Comparison of ENCODE assay signal across 1 cellular context in the genomic region with DNA sequence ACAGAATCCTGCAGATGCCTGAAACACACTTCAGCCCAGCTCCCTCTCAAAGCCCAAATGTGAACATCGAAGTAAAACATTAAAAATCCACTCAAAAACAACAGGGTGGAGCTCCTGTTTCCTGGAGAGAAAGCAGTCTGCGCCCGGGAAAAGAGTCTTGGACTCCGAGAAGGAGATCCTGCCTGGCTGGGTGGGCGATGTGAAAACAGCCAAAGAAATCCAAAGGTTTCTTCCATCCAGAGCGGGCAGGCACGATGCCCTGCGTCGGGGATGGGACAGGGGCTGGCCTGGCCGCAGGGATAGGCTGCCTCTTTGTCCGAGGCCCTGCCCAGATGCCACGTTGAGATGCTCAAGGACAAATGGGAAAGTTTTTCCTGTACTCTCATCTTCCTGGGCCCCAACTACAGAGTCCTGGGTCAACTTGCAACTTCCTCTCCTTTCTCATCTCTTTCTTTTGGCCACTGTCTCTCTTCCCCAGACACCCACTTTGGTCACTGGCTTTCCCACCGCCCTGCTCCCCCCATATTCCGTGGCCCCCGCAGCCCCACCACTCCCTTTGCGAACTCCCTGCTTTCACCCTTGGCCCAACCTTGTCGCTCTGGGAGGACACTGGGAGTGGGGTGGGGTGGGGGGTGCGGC.
A peak's percentile ranks its signal among the peaks of the same experiment; 100 is the strongest.
TF ChIP-seq lines count a peak whose summit lies in the region.

No MANE protein-coding gene starts in this region.

TF ChIP-seq in HepG2, 621 proteins besides CTCF, POLR2A, EP300 and RAD21 (continued from another document and continues in another):
- no peak for TF ChIP-seq KAT8 (CRISPR knock-in tag; IDR thresholded peaks at IDR 0.05)
- TF ChIP-seq PCBP1 (IDR thresholded peaks at IDR 0.05; ENCODE audit: borderline replicate concordance, low read depth, low read length): 0 out of 2 replicates have a peak, but pooled peaks have one; percentile 57
- TF ChIP-seq HDAC6 (IDR thresholded peaks at IDR 0.05; ENCODE audit: low read depth, low read length): no peak
- TF ChIP-seq, protein P1, sequence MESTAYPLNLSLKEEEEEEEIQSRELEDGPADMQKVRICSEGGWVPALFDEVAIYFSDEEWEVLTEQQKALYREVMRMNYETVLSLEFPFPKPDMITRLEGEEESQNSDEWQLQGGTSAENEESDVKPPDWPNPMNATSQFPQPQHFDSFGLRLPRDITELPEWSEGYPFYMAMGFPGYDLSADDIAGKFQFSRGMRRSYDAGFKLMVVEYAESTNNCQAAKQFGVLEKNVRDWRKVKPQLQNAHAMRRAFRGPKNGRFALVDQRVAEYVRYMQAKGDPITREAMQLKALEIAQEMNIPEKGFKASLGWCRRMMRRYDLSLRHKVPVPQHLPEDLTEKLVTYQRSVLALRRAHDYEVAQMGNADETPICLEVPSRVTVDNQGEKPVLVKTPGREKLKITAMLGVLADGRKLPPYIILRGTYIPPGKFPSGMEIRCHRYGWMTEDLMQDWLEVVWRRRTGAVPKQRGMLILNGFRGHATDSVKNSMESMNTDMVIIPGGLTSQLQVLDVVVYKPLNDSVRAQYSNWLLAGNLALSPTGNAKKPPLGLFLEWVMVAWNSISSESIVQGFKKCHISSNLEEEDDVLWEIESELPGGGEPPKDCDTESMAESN (CRISPR knock-in tag; conservative IDR thresholded peaks at IDR 0.05): no peak
- TF ChIP-seq, protein P2, sequence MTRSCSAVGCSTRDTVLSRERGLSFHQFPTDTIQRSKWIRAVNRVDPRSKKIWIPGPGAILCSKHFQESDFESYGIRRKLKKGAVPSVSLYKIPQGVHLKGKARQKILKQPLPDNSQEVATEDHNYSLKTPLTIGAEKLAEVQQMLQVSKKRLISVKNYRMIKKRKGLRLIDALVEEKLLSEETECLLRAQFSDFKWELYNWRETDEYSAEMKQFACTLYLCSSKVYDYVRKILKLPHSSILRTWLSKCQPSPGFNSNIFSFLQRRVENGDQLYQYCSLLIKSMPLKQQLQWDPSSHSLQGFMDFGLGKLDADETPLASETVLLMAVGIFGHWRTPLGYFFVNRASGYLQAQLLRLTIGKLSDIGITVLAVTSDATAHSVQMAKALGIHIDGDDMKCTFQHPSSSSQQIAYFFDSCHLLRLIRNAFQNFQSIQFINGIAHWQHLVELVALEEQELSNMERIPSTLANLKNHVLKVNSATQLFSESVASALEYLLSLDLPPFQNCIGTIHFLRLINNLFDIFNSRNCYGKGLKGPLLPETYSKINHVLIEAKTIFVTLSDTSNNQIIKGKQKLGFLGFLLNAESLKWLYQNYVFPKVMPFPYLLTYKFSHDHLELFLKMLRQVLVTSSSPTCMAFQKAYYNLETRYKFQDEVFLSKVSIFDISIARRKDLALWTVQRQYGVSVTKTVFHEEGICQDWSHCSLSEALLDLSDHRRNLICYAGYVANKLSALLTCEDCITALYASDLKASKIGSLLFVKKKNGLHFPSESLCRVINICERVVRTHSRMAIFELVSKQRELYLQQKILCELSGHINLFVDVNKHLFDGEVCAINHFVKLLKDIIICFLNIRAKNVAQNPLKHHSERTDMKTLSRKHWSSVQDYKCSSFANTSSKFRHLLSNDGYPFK (CRISPR knock-in tag; IDR thresholded peaks at IDR 0.05; ENCODE audit: borderline replicate concordance): peak; percentile 79
- TF ChIP-seq HHEX (CRISPR knock-in tag; IDR thresholded peaks at IDR 0.05): no peak
- no peak for TF ChIP-seq ONECUT2 (CRISPR knock-in tag; IDR thresholded peaks at IDR 0.05)
- TF ChIP-seq TGIF2 (CRISPR knock-in tag; IDR thresholded peaks at IDR 0.05): peak; percentile 23; the same call in 1 of the 2 replicates
- TF ChIP-seq PHF8 (CRISPR knock-in tag; IDR thresholded peaks at IDR 0.05): peak; percentile 38
- TF ChIP-seq HIVEP1 (CRISPR knock-in tag; IDR thresholded peaks at IDR 0.05): no peak
- no peak for TF ChIP-seq ZNF570 (CRISPR knock-in tag; IDR thresholded peaks at IDR 0.05; ENCODE audit: borderline replicate concordance)
- no peak; the same call in 1 of the 2 replicates for TF ChIP-seq SP5 (CRISPR knock-in tag; IDR thresholded peaks at IDR 0.05; ENCODE audit: borderline replicate concordance, low read depth)
- no peak for TF ChIP-seq ZNF563 (CRISPR knock-in tag; IDR thresholded peaks at IDR 0.05)
- peak; percentile 28; the same call in 1 of the 2 replicates for TF ChIP-seq HDAC2 (CRISPR knock-in tag; IDR thresholded peaks at IDR 0.05)
- TF ChIP-seq ZNF619 (CRISPR knock-in tag; IDR thresholded peaks at IDR 0.05): 0 out of 2 replicates have a peak, but pooled peaks have one; percentile 57
- TF ChIP-seq AGO1 (IDR thresholded peaks at IDR 0.05; ENCODE audit: low read depth, low read length, poor library complexity, severe bottlenecking): no peak
- no peak for TF ChIP-seq SKI (IDR thresholded peaks at IDR 0.05; ENCODE audit: partially characterized antibody)
- TF ChIP-seq ZBTB7A (CRISPR knock-in tag; IDR thresholded peaks at IDR 0.05): no peak
- TF ChIP-seq, protein P3, sequence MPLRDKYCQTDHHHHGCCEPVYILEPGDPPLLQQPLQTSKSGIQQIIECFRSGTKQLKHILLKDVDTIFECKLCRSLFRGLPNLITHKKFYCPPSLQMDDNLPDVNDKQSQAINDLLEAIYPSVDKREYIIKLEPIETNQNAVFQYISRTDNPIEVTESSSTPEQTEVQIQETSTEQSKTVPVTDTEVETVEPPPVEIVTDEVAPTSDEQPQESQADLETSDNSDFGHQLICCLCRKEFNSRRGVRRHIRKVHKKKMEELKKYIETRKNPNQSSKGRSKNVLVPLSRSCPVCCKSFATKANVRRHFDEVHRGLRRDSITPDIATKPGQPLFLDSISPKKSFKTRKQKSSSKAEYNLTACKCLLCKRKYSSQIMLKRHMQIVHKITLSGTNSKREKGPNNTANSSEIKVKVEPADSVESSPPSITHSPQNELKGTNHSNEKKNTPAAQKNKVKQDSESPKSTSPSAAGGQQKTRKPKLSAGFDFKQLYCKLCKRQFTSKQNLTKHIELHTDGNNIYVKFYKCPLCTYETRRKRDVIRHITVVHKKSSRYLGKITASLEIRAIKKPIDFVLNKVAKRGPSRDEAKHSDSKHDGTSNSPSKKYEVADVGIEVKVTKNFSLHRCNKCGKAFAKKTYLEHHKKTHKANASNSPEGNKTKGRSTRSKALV (CRISPR knock-in tag; IDR thresholded peaks at IDR 0.05): no peak; the same call in 1 of the 2 replicates
- no peak for TF ChIP-seq ZNF782 (CRISPR knock-in tag; IDR thresholded peaks at IDR 0.05; ENCODE audit: borderline replicate concordance)
- peak; percentile 61; the same call in 1 of the 2 replicates for TF ChIP-seq ELF3 (CRISPR knock-in tag; IDR thresholded peaks at IDR 0.05)
- TF ChIP-seq MBD4 (IDR thresholded peaks at IDR 0.05; ENCODE audit: borderline replicate concordance, low read length): no peak
- TF ChIP-seq ATM (IDR thresholded peaks at IDR 0.05; ENCODE audit: borderline replicate concordance): no peak
- TF ChIP-seq NRL (CRISPR knock-in tag; IDR thresholded peaks at IDR 0.05; ENCODE audit: borderline replicate concordance): no peak
- TF ChIP-seq, protein P4, sequence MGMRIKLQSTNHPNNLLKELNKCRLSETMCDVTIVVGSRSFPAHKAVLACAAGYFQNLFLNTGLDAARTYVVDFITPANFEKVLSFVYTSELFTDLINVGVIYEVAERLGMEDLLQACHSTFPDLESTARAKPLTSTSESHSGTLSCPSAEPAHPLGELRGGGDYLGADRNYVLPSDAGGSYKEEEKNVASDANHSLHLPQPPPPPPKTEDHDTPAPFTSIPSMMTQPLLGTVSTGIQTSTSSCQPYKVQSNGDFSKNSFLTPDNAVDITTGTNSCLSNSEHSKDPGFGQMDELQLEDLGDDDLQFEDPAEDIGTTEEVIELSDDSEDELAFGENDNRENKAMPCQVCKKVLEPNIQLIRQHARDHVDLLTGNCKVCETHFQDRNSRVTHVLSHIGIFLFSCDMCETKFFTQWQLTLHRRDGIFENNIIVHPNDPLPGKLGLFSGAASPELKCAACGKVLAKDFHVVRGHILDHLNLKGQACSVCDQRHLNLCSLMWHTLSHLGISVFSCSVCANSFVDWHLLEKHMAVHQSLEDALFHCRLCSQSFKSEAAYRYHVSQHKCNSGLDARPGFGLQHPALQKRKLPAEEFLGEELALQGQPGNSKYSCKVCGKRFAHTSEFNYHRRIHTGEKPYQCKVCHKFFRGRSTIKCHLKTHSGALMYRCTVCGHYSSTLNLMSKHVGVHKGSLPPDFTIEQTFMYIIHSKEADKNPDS (CRISPR knock-in tag; IDR thresholded peaks at IDR 0.05): no peak
- TF ChIP-seq, protein P5, sequence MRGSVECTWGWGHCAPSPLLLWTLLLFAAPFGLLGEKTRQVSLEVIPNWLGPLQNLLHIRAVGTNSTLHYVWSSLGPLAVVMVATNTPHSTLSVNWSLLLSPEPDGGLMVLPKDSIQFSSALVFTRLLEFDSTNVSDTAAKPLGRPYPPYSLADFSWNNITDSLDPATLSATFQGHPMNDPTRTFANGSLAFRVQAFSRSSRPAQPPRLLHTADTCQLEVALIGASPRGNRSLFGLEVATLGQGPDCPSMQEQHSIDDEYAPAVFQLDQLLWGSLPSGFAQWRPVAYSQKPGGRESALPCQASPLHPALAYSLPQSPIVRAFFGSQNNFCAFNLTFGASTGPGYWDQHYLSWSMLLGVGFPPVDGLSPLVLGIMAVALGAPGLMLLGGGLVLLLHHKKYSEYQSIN (CRISPR knock-in tag; IDR thresholded peaks at IDR 0.05; ENCODE audit: borderline replicate concordance): no peak
- no peak for TF ChIP-seq FOSL2 (CRISPR knock-in tag; IDR thresholded peaks at IDR 0.05)
- no peak for TF ChIP-seq RORA (CRISPR knock-in tag; IDR thresholded peaks at IDR 0.05)
- TF ChIP-seq, protein P6, sequence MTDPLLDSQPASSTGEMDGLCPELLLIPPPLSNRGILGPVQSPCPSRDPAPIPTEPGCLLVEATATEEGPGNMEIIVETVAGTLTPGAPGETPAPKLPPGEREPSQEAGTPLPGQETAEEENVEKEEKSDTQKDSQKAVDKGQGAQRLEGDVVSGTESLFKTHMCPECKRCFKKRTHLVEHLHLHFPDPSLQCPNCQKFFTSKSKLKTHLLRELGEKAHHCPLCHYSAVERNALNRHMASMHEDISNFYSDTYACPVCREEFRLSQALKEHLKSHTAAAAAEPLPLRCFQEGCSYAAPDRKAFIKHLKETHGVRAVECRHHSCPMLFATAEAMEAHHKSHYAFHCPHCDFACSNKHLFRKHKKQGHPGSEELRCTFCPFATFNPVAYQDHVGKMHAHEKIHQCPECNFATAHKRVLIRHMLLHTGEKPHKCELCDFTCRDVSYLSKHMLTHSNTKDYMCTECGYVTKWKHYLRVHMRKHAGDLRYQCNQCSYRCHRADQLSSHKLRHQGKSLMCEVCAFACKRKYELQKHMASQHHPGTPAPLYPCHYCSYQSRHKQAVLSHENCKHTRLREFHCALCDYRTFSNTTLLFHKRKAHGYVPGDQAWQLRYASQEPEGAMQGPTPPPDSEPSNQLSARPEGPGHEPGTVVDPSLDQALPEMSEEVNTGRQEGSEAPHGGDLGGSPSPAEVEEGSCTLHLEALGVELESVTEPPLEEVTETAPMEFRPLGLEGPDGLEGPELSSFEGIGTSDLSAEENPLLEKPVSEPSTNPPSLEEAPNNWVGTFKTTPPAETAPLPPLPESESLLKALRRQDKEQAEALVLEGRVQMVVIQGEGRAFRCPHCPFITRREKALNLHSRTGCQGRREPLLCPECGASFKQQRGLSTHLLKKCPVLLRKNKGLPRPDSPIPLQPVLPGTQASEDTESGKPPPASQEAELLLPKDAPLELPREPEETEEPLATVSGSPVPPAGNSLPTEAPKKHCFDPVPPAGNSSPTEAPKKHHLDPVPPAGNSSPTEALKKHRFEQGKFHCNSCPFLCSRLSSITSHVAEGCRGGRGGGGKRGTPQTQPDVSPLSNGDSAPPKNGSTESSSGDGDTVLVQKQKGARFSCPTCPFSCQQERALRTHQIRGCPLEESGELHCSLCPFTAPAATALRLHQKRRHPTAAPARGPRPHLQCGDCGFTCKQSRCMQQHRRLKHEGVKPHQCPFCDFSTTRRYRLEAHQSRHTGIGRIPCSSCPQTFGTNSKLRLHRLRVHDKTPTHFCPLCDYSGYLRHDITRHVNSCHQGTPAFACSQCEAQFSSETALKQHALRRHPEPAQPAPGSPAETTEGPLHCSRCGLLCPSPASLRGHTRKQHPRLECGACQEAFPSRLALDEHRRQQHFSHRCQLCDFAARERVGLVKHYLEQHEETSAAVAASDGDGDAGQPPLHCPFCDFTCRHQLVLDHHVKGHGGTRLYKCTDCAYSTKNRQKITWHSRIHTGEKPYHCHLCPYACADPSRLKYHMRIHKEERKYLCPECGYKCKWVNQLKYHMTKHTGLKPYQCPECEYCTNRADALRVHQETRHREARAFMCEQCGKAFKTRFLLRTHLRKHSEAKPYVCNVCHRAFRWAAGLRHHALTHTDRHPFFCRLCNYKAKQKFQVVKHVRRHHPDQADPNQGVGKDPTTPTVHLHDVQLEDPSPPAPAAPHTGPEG (CRISPR knock-in tag; IDR thresholded peaks at IDR 0.05): peak; percentile 59; the same call in 1 of the 2 replicates
- TF ChIP-seq ZNF17 (CRISPR knock-in tag; IDR thresholded peaks at IDR 0.05): no peak
- 0 out of 2 replicates have a peak, but pooled peaks have one; percentile 13 for TF ChIP-seq ZSCAN21 (CRISPR knock-in tag; IDR thresholded peaks at IDR 0.05; ENCODE audit: borderline replicate concordance)
- no peak; the same call in 1 of the 2 replicates for TF ChIP-seq ZNF547 (CRISPR knock-in tag; IDR thresholded peaks at IDR 0.05)
- TF ChIP-seq, protein P7, sequence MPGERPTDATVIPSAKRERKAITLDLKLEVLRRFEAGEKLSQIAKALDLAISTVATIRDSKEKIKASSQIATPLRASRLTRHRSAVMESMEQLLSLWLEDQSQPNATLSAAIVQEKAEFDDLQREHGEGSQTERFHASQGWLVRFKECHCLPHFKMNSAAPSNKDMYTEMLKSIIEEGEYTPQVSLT (CRISPR knock-in tag; IDR thresholded peaks at IDR 0.05; ENCODE audit: borderline replicate concordance, low read depth): no peak
- TF ChIP-seq, protein P8, sequence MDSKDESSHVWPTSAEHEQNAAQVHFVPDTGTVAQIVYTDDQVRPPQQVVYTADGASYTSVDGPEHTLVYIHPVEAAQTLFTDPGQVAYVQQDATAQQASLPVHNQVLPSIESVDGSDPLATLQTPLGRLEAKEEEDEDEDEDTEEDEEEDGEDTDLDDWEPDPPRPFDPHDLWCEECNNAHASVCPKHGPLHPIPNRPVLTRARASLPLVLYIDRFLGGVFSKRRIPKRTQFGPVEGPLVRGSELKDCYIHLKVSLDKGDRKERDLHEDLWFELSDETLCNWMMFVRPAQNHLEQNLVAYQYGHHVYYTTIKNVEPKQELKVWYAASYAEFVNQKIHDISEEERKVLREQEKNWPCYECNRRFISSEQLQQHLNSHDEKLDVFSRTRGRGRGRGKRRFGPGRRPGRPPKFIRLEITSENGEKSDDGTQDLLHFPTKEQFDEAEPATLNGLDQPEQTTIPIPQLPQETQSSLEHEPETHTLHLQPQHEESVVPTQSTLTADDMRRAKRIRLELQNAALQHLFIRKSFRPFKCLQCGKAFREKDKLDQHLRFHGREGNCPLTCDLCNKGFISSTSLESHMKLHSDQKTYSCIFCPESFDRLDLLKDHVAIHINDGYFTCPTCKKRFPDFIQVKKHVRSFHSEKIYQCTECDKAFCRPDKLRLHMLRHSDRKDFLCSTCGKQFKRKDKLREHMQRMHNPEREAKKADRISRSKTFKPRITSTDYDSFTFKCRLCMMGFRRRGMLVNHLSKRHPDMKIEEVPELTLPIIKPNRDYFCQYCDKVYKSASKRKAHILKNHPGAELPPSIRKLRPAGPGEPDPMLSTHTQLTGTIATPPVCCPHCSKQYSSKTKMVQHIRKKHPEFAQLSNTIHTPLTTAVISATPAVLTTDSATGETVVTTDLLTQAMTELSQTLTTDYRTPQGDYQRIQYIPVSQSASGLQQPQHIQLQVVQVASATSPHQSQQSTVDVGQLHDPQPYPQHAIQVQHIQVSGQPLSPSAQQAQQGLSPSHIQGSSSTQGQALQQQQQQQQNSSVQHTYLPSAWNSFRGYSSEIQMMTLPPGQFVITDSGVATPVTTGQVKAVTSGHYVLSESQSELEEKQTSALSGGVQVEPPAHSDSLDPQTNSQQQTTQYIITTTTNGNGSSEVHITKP (CRISPR knock-in tag; IDR thresholded peaks at IDR 0.05; ENCODE audit: low read depth): peak; percentile 9; the same call in 1 of the 2 replicates
